In the genomic region with DNA sequence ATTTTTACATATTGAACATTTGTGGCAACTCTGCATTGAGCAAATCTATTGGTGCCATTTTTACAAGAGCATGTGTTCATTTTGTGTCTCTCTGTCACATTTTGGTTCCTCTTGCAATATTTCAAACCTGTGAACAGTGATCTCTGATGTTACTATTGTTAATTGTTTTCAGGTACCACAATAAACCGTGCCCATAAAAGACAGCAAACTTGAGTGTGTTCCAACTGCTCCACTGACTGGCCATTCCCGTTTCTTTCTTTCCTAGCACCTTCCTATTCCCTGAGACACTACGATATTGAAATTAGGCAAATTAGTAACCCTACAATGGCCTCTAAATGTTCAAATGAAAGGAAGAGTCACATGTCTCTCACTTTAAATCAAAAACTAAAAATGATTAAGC, we compare ENCODE assay signal across 29 cellular contexts.
"Had no signal": no experiment of that assay in that cellular context is flagged by ENCODE, and none has a peak within 500 bp of the region (broad histone marks: within the 10 kb centered on the region; RNA-seq: fewer than 3 reads in every experiment).

No MANE protein-coding gene starts in this region.

- H3K4me3 ChIP-seq: heart right ventricle, hepatocyte, left lung, lower lobe of right lung, ovary, prostate gland, skin epidermis, suprapubic skin, thoracic aorta, tibial artery, upper lobe of right lung had no signal

- H3K4me1 ChIP-seq: prostate gland, suprapubic skin, tibial artery, upper lobe of right lung had no signal

- H3K9me3 ChIP-seq: lower lobe of right lung, ovary, prostate gland, suprapubic skin, thoracic aorta, tibial artery, upper lobe of right lung had no signal

- H3K27ac Mint-ChIP-seq: naive thymus-derived CD4-positive, alpha-beta T cell; natural killer cell treated with Interleukin-12 subunit alpha and Interleukin-12 subunit beta and Interleukin-15 and Interleukin-18, amount 100 ng/mL, for 72 hours; stimulated activated naive CD8-positive, alpha-beta T cell treated with anti-CD3 and anti-CD28 coated beads, Interleukin-15, Interleukin-2, amounts not matched to agents 100 ng/mL and 50 ng/mL, for 24 hours had no signal

- H3K4me3 Mint-ChIP-seq: naive thymus-derived CD4-positive, alpha-beta T cell; natural killer cell treated with Interleukin-12 subunit alpha and Interleukin-12 subunit beta and Interleukin-15 and Interleukin-18, amount 100 ng/mL, for 72 hours; stimulated activated naive CD8-positive, alpha-beta T cell treated with anti-CD3 and anti-CD28 coated beads, Interleukin-15, Interleukin-2, amounts not matched to agents 100 ng/mL and 50 ng/mL, for 24 hours had no signal

- H3K36me3 ChIP-seq: ovary had no signal

- H3K27me3 ChIP-seq: heart right ventricle, hepatocyte, left lung, ovary, suprapubic skin, tibial artery, upper lobe of right lung had no signal

- H2AFZ ChIP-seq: hepatocyte had no signal

- H3K27ac ChIP-seq: heart right ventricle, hepatocyte, left lung, lower lobe of right lung, ovary, prostate gland, skin epidermis, suprapubic skin, thoracic aorta, tibial artery, upper lobe of right lung had no signal

- ATAC-seq: heart right ventricle; left cardiac atrium; left lung; lower lobe of right lung; naive thymus-derived CD4-positive, alpha-beta T cell; natural killer cell treated with Interleukin-12 subunit alpha and Interleukin-12 subunit beta and Interleukin-15 and Interleukin-18, amount 100 ng/mL, for 72 hours; right cardiac atrium; sciatic nerve; upper lobe of right lung had no signal

- DNase-seq: heart right ventricle; kidney glomerular epithelial cell; left cardiac atrium; left lung; lower lobe of right lung; mammary epithelial cell; mesenchymal stem cell; naive thymus-derived CD4-positive, alpha-beta T cell; ovary; retina; right cardiac atrium; stimulated activated CD4-positive, alpha-beta T cell treated with anti-CD3 and anti-CD28 coated beads, Interleukin-12 subunit alpha, Interleukin-12 subunit beta, amount 100 ng/mL, for 4 hours; stimulated activated CD4-positive, alpha-beta T cell treated with anti-CD3 and anti-CD28 coated beads, Interleukin-15, amount 100 ng/mL, for 24 hours; stimulated activated CD4-positive, alpha-beta T cell treated with anti-CD3 and anti-CD28 coated beads, Interleukin-2, amount 100 ng/mL, for 24 hours; stimulated activated CD4-positive, alpha-beta T cell treated with anti-CD3 and anti-CD28 coated beads, Interleukin-4, amount 100 ng/mL, for 1 hour; stimulated activated naive CD4-positive, alpha-beta T cell; tibial artery; trophoblast cell; upper lobe of right lung had no signal

- H3K27me3 Mint-ChIP-seq: naive thymus-derived CD4-positive, alpha-beta T cell; natural killer cell treated with Interleukin-12 subunit alpha and Interleukin-12 subunit beta and Interleukin-15 and Interleukin-18, amount 100 ng/mL, for 72 hours; stimulated activated naive CD8-positive, alpha-beta T cell treated with anti-CD3 and anti-CD28 coated beads, Interleukin-15, Interleukin-2, amounts not matched to agents 100 ng/mL and 50 ng/mL, for 24 hours had no signal

- FAIRE-seq: keratinocyte, urothelium cell line had no signal

- H3K9me3 Mint-ChIP-seq: natural killer cell treated with Interleukin-12 subunit alpha and Interleukin-12 subunit beta and Interleukin-15 and Interleukin-18, amount 100 ng/mL, for 72 hours; stimulated activated naive CD8-positive, alpha-beta T cell treated with anti-CD3 and anti-CD28 coated beads, Interleukin-15, Interleukin-2, amounts not matched to agents 100 ng/mL and 50 ng/mL, for 24 hours had no signal

- H3K4me2 ChIP-seq: hepatocyte had no signal
